Comparison of ENCODE assay signal across 1 cellular context in genomic region chr6:135440087-135440792, GRCh38.
TF ChIP-seq lines count a peak whose summit lies in the region.

No MANE protein-coding gene starts in this region.

TF ChIP-seq in GM12878, 131 proteins besides CTCF, POLR2A, EP300 and RAD21 (continued from another document):
- TF ChIP-seq ZBTB11 (CRISPR knock-in tag; IDR thresholded peaks at IDR 0.05) (no peak), NR2C2 (IDR thresholded peaks at IDR 0.05; ENCODE audit: borderline replicate concordance, control insufficient read depth, insufficient read length, low read depth) (no peak), BRCA1 (IDR thresholded peaks at IDR 0.05; ENCODE audit: low read depth, low read length) (no peak)
TF ChIP-seq in GM12878: peak in this region for 1.
